ENCODE assay signal across 11 cellular contexts in the genomic region with DNA sequence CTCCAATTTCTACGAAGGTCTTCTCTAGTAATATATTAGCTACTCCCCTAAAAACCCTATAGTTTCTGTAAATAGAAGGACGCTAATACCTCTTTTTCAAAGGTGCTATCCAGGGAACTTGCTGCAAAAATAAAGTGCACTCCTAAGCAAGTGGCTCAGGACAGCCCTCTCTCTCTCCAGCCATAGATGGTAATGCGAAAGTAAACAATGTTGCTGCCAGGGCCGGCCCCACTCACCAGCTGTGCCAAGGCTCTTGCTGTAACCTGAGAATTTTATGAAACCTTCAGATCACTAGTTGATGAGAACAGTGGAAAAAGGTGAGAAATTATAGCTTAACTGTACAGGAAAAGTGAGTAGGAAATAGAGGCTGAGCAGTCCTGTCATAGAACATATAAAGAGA. TPM values are rescaled to one million over a fixed set of nuclear protein-coding genes. Genes with fewer than 3 reads are reported as not detected.
A peak's percentile ranks its signal among the peaks of the same experiment; 100 is the strongest.
DNase-seq lines count a peak whose midpoint lies in the region; ATAC-seq and TF ChIP-seq lines count a peak whose summit lies in the region.
"Had no signal": no experiment of that assay in that cellular context is flagged by ENCODE, and none has a peak within 500 bp of the region (broad histone marks: within the 10 kb centered on the region; RNA-seq: fewer than 3 reads in every experiment).

No MANE protein-coding gene starts in this region.

- peaks cover 19% of the 10 kb centered on the region for H3K9me3 Mint-ChIP-seq in GM23338

- 15 to 54% methylated on average over 4 of the region's 4 CpGs for WGBS in sigmoid colon, 2 donors

- no peaks in the 10 kb centered on the region for H3F3A ChIP-seq in GM23338 (replicated peaks; ENCODE audit: low read depth)

- H3K79me2 ChIP-seq in GM23338 (replicated peaks; ENCODE audit: insufficient read depth): no peaks in the 10 kb centered on the region

- peaks cover 3% of the 10 kb centered on the region for H3K27me3 Mint-ChIP-seq in GM23338 (ENCODE audit: insufficient read depth, low read depth, poor library complexity)

- H3K4me3 Mint-ChIP-seq in GM23338: no peak overlapping the region
- H3K4me3 Mint-ChIP-seq: activated CD4-positive, alpha-beta T cell treated with anti-CD3 and anti-CD28 coated beads, Interleukin-2, amount 10 ng/mL, durations not matched to agents 7 days and 5 days had no signal

- H3K27ac ChIP-seq in GM23338 (ENCODE audit: low read depth) (no peak overlapping the region), sigmoid colon (no peak overlapping the region), tibial artery (no peak overlapping the region)

- no peaks in the 10 kb centered on the region for H3K27me3 ChIP-seq in GM23338 (ENCODE audit: insufficient read depth)
- no peaks in the 10 kb centered on the region for H3K27me3 ChIP-seq in sigmoid colon
- H3K27me3 ChIP-seq in tibial artery: no peaks in the 10 kb centered on the region

- H3K9me3 ChIP-seq in sigmoid colon: no peaks in the 10 kb centered on the region
- peaks cover 0 to 3% (median 0%) of the 10 kb centered on the region in 3 donors for H3K9me3 ChIP-seq in tibial artery

- H3K4me3 ChIP-seq in GM23338 (no peak overlapping the region), sigmoid colon (peak overlapping the region in 2 of 4 donors; percentile 8 to 9), tibial artery (no peak overlapping the region)

- ATAC-seq in GM23338: peak; percentile 49
- peak; percentile 65 for ATAC-seq in esophagus mucosa

- no peak for TF ChIP-seq CTCF in GM23338 (conservative IDR thresholded peaks at IDR 0.05; ENCODE audit: low read depth in 2 of 2)
- no peak for TF ChIP-seq CTCF in sigmoid colon (IDR thresholded peaks at IDR 0.05)
- TF ChIP-seq CTCF in GM10248 (IDR thresholded peaks at IDR 0.05; ENCODE audit: control extremely low read depth, extremely low read depth, low read depth, missing control alignments): no peak
- no peak for TF ChIP-seq CTCF in tibial artery (IDR thresholded peaks at IDR 0.05)

- TF ChIP-seq POLR2A in sigmoid colon (IDR thresholded peaks at IDR 0.05): no peak

- H2AFZ ChIP-seq in GM23338: no peak overlapping the region

- H4K20me1 ChIP-seq in GM23338 (replicated peaks; ENCODE audit: insufficient read depth): no peaks in the 10 kb centered on the region

- H3K4me1 ChIP-seq in GM23338 (ENCODE audit: insufficient read depth) (no peaks in the 10 kb centered on the region), sigmoid colon (peaks cover 0 to 15% (median 10%) of the 10 kb centered on the region in 4 donors), tibial artery (peaks cover 0 to 3% (median 0%) of the 10 kb centered on the region in 4 donors)

- TF ChIP-seq EP300 in sigmoid colon (IDR thresholded peaks at IDR 0.05): no peak

- CTCF ChIA-PET in GM10248 (lab: Yijun Ruan, JAX): interaction anchor here (1.3 to 1.4 kb wide), 2 partner anchors 43 to 68 kb away, joined by 3 to 5 read pairs; no protein-coding TSS in a partner anchor

- H3K4me1 Mint-ChIP-seq in GM23338: no peaks in the 10 kb centered on the region
- H3K4me1 Mint-ChIP-seq: activated CD4-positive, alpha-beta T cell treated with anti-CD3 and anti-CD28 coated beads, Interleukin-2, amount 10 ng/mL, durations not matched to agents 7 days and 5 days had no signal

- POLR2A ChIA-PET in GM10248 (lab: Yijun Ruan, JAX): no interaction called here

- peaks cover 3% of the 10 kb centered on the region; the same call in 1 of the 3 replicates for H3K36me3 Mint-ChIP-seq in GM23338 (ENCODE audit: low read depth)

- intact Hi-C loops in sigmoid colon (cut with DNase I) (no loop called here), tibial artery (cut with DNase I; ENCODE audit: low total_unique reads) (no loop called here)

- H3K36me3 ChIP-seq in GM23338 (ENCODE audit: insufficient read depth) (peaks cover 5% of the 10 kb centered on the region; the same call in 1 of the 2 replicates), sigmoid colon (no peaks in the 10 kb centered on the region), tibial artery (no peaks in the 10 kb centered on the region)

- H3K9me2 ChIP-seq in GM23338 (ENCODE audit: insufficient read depth): no peaks in the 10 kb centered on the region

- DNase-seq in GM23338 (ENCODE audit: low spot score): peak; percentile 6
- DNase-seq in NCI-H524 treated with DMSO at 0.1 percent for 48 hours (lab: John Stamatoyannopoulos, UW): peak; percentile 0
- peak; percentile 67 for DNase-seq in sigmoid colon
- no peak for DNase-seq in GM10248 (ENCODE audit: extremely low spot score)
- no peak for DNase-seq in UCSD-AML1 (lab: John Stamatoyannopoulos, UW; ENCODE audit: unreplicated experiment)
- DNase-seq in T1000 (lab: John Stamatoyannopoulos, UW): no peak
- no peak for DNase-seq in tibial artery
- DNase-seq: activated CD4-positive, alpha-beta T cell treated with anti-CD3 and anti-CD28 coated beads, Interleukin-2, amount 10 ng/mL, durations not matched to agents 7 days and 5 days; NCI-H446 had no signal

- no peak overlapping the region for H3K27ac Mint-ChIP-seq in GM23338
- H3K27ac Mint-ChIP-seq: activated CD4-positive, alpha-beta T cell treated with anti-CD3 and anti-CD28 coated beads, Interleukin-2, amount 10 ng/mL, durations not matched to agents 7 days and 5 days had no signal

- H3K4me2 ChIP-seq in GM23338: no peak overlapping the region

TF ChIP-seq in GM23338, 12 proteins besides CTCF, POLR2A, EP300 and RAD21 (continues in another document):
- TF ChIP-seq EZH2 (IDR thresholded peaks at IDR 0.05; ENCODE audit: low read depth, unreplicated experiment): no peak
- no peak for TF ChIP-seq EZH2phosphoT487 (IDR thresholded peaks at IDR 0.05; ENCODE audit: unreplicated experiment)
- no peak for TF ChIP-seq ZNF114 (CRISPR knock-in tag; IDR thresholded peaks at IDR 0.05)
- no peak for TF ChIP-seq STAT1 (IDR thresholded peaks at IDR 0.05; ENCODE audit: unreplicated experiment)
- TF ChIP-seq NANOG (IDR thresholded peaks at IDR 0.05; ENCODE audit: borderline replicate concordance): no peak
- no peak for TF ChIP-seq CREB1 (CRISPR knock-in tag; IDR thresholded peaks at IDR 0.05; ENCODE audit: low read depth)
- no peak for TF ChIP-seq POLR2AphosphoS5 (IDR thresholded peaks at IDR 0.05; ENCODE audit: low read depth)
- TF ChIP-seq JUNB (IDR thresholded peaks at IDR 0.05; ENCODE audit: unreplicated experiment): no peak
- TF ChIP-seq, protein P1, sequence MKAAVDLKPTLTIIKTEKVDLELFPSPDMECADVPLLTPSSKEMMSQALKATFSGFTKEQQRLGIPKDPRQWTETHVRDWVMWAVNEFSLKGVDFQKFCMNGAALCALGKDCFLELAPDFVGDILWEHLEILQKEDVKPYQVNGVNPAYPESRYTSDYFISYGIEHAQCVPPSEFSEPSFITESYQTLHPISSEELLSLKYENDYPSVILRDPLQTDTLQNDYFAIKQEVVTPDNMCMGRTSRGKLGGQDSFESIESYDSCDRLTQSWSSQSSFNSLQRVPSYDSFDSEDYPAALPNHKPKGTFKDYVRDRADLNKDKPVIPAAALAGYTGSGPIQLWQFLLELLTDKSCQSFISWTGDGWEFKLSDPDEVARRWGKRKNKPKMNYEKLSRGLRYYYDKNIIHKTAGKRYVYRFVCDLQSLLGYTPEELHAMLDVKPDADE (IDR thresholded peaks at IDR 0.05): no peak

RNA-seq across cellular contexts. Expression of gene TAS2R39, which starts 10.9 kb away (rescaled TPM):
- 0.21 TPM in 1 of 2 replicates, not detected in the other for total RNA-seq in GM23338 (2014; rRNA removed; shearing (Covaris generic))
- not detected in 2 replicates for polyA plus RNA-seq in GM23338 (2016; fragmentation: Nextera tagmentation; extraction: Ambion mirVana)
- not detected for total RNA-seq in esophagus mucosa
- not detected for total RNA-seq in sigmoid colon
- polyA plus RNA-seq in sigmoid colon: not detected
- total RNA-seq: activated CD4-positive, alpha-beta T cell treated with anti-CD3 and anti-CD28 coated beads, Interleukin-2, amount 10 ng/mL, durations not matched to agents 7 days and 5 days; subcutaneous adipose tissue had no signal

RNA-seq across cellular contexts. Expression of gene PIP, which starts 40.5 kb away (rescaled TPM):
- total RNA-seq in GM23338 (2014; rRNA removed; shearing (Covaris generic)): not detected in 2 replicates
- polyA plus RNA-seq in GM23338 (2016; fragmentation: Nextera tagmentation; extraction: Ambion mirVana): not detected in 2 replicates
- total RNA-seq in esophagus mucosa: 0.56 TPM
- total RNA-seq in sigmoid colon: not detected
- not detected for polyA plus RNA-seq in sigmoid colon
- total RNA-seq: activated CD4-positive, alpha-beta T cell treated with anti-CD3 and anti-CD28 coated beads, Interleukin-2, amount 10 ng/mL, durations not matched to agents 7 days and 5 days; subcutaneous adipose tissue had no signal

RNA-seq across cellular contexts. Expression of gene TAS2R40, which starts 49.5 kb away (rescaled TPM):
- total RNA-seq in GM23338 (2014; rRNA removed; shearing (Covaris generic)): not detected in 2 replicates
- polyA plus RNA-seq in GM23338 (2016; fragmentation: Nextera tagmentation; extraction: Ambion mirVana) (not detected in 2 replicates), sigmoid colon (not detected)
- total RNA-seq in esophagus mucosa (not detected), sigmoid colon (not detected)
- total RNA-seq: activated CD4-positive, alpha-beta T cell treated with anti-CD3 and anti-CD28 coated beads, Interleukin-2, amount 10 ng/mL, durations not matched to agents 7 days and 5 days; subcutaneous adipose tissue had no signal

Comparison
In these comparisons a context has a peak if more than half of its experiments do, and no peak if none do; other contexts are left out.
1. DNase-seq: peak in GM23338 (single experiment), NCI-H524 treated with DMSO at 0.1 percent for 48 hours (single experiment) and sigmoid colon (single experiment); none in GM10248 (single experiment), UCSD-AML1 (single experiment), T1000 (single experiment) and tibial artery (0 of 2).